Comparison of ENCODE assay signal across 8 cellular contexts in the genomic region with DNA sequence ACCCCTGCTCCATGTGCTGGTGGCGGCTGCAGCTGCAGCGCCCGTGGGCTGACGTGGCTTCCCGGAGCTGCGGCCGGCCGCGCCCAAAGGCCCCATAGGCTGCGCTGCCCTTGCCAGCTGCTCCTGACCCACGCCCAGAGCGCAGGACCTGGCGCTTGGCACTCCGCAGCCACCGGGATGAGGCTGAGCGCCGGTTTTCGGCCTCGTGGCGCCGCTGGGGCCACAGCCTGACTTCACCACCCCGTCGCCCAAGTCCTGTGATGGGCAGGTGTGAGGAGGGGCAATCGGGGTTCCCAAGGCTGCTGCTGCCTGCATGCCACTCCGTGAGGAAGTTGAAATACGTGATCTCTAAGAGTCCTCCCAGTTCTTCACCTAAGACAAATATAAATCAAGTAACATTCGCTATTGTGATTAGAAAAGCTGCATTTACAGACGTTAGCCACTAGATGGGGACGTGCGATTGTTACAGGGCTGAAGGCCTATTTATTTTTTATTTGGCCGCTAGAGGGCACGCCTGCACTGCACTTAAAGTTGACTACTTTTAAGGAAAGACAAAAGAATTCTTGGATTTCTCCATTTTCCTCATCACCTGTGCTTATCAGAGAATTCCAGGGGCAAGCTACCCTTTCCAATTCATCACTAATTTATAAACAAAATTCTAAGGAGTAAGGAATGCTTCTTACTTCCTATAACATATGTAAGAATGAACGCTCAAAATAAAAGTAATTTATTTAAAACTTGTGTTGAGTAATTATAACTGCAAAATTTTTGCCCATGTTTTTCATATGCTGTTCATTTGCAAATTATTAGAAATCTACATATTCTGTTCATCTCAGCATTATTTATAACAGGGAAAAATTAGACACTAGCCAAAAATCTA. TPM values are rescaled to one million over a fixed set of nuclear protein-coding genes. Genes with fewer than 3 reads are reported as not detected.
DNase-seq lines count a peak whose midpoint lies in the region; ATAC-seq, FAIRE-seq and TF ChIP-seq lines count a peak whose summit lies in the region.
"Not testable (repeated sequence)": the region's sequence is repeated elsewhere in the genome, so short reads cannot be mapped to it uniquely, and the experiment has no call there.

No MANE protein-coding gene starts in this region.

- H3K4me3 Mint-ChIP-seq in T-helper 1 cell treated with Interleukin-12 subunit alpha and Interleukin-12 subunit beta and Interleukin-4 antibody, amounts not matched to agents 30 μg/mL and 1 μg/mL, for 36 hours = peak overlapping the region; percentile 83
- H3K4me3 Mint-ChIP-seq in activated naive CD8-positive, alpha-beta T cell treated with anti-CD3 and anti-CD28 coated beads, Interleukin-2, amount 50 U/mL, for 24 hours = peak overlapping the region; percentile 77

- H3K9me3 ChIP-seq in BE2C = not testable (repeated sequence)

- H3K4me3 ChIP-seq in BE2C (ENCODE audit: low read depth, low read length) = peak overlapping the region; percentile 57

- not testable (repeated sequence) for H3K4me1 ChIP-seq in BE2C

- peak; percentile 63 for ATAC-seq in GM19438 (IDR thresholded peaks at IDR 0.05; ENCODE audit: low read depth, unreplicated experiment)
- ATAC-seq in HG03442 (IDR thresholded peaks at IDR 0.05; ENCODE audit: unreplicated experiment) = peak; percentile 46
- ATAC-seq in activated naive CD8-positive, alpha-beta T cell treated with anti-CD3 and anti-CD28 coated beads, Interleukin-2, amount 50 U/mL, for 24 hours = peak; percentile 67

- not testable (repeated sequence) for H3K36me3 Mint-ChIP-seq in T-helper 1 cell treated with Interleukin-12 subunit alpha and Interleukin-12 subunit beta and Interleukin-4 antibody, amounts not matched to agents 30 μg/mL and 1 μg/mL, for 36 hours (ENCODE audit: low read depth); activated naive CD8-positive, alpha-beta T cell treated with anti-CD3 and anti-CD28 coated beads, Interleukin-2, amount 50 U/mL, for 24 hours (ENCODE audit: low read depth)

- H3K27me3 Mint-ChIP-seq in T-helper 1 cell treated with Interleukin-12 subunit alpha and Interleukin-12 subunit beta and Interleukin-4 antibody, amounts not matched to agents 30 μg/mL and 1 μg/mL, for 36 hours (ENCODE audit: low read depth) = peaks cover 18% of the 10 kb centered on the region
- H3K27me3 Mint-ChIP-seq in activated naive CD8-positive, alpha-beta T cell treated with anti-CD3 and anti-CD28 coated beads, Interleukin-2, amount 50 U/mL, for 24 hours = not testable (repeated sequence)

- TF ChIP-seq CTCF in BE2C (IDR thresholded peaks at IDR 0.05; ENCODE audit: low read depth, low read length) = peak; percentile 79

- not testable (repeated sequence) for H3K27me3 ChIP-seq in BE2C

- H3K4me1 Mint-ChIP-seq in T-helper 1 cell treated with Interleukin-12 subunit alpha and Interleukin-12 subunit beta and Interleukin-4 antibody, amounts not matched to agents 30 μg/mL and 1 μg/mL, for 36 hours (ENCODE audit: low read depth); activated naive CD8-positive, alpha-beta T cell treated with anti-CD3 and anti-CD28 coated beads, Interleukin-2, amount 50 U/mL, for 24 hours: not testable (repeated sequence)

- H3K27ac Mint-ChIP-seq in T-helper 1 cell treated with Interleukin-12 subunit alpha and Interleukin-12 subunit beta and Interleukin-4 antibody, amounts not matched to agents 30 μg/mL and 1 μg/mL, for 36 hours = peak overlapping the region; percentile 88
- peak overlapping the region; percentile 89 for H3K27ac Mint-ChIP-seq in activated naive CD8-positive, alpha-beta T cell treated with anti-CD3 and anti-CD28 coated beads, Interleukin-2, amount 50 U/mL, for 24 hours

- peak; percentile 65 for DNase-seq in BE2C
- DNase-seq in activated naive CD8-positive, alpha-beta T cell treated with anti-CD3 and anti-CD28 coated beads, Interleukin-2, amount 50 U/mL, for 24 hours = peak; percentile 73
- DNase-seq in frontal cortex (ENCODE audit: low spot score in 2 of 2) = peak; percentile 27 to 41
- DNase-seq in myocyte (ENCODE audit: low read depth) = peak; percentile 85
- peak; percentile 52 to 59 (median 56) for DNase-seq in stimulated activated CD4-positive, alpha-beta T cell treated with anti-CD3 and anti-CD28 coated beads, TNF-alpha, amount 100 ng/mL, for 48 hours (ENCODE audit: low read depth in 3 of 3)

- H3K36me3 ChIP-seq in BE2C = not testable (repeated sequence)

- H3K9me3 Mint-ChIP-seq in T-helper 1 cell treated with Interleukin-12 subunit alpha and Interleukin-12 subunit beta and Interleukin-4 antibody, amounts not matched to agents 30 μg/mL and 1 μg/mL, for 36 hours; activated naive CD8-positive, alpha-beta T cell treated with anti-CD3 and anti-CD28 coated beads, Interleukin-2, amount 50 U/mL, for 24 hours: not testable (repeated sequence)

- FAIRE-seq in frontal cortex (lab: Jason Lieb, UNC) = peak; percentile 39

RNA-seq across cellular contexts. Expression of a gene that starts 1.1 kb away (rescaled TPM):
- 0.86 TPM for polyA plus RNA-seq in BE2C (2012; ENCODE audit: insufficient read depth, insufficient read length, low read depth)
- 540 TPM for total RNA-seq in frontal cortex
- 12.8 and 15.6 TPM in 2 replicates for total RNA-seq in myocyte
- 3.0 TPM for polyA plus RNA-seq in myocyte (2012)

RNA-seq across cellular contexts. Expression of a gene that starts 55.1 kb away (rescaled TPM):
- polyA plus RNA-seq in BE2C (2012; ENCODE audit: insufficient read depth, insufficient read length, low read depth) = 390 TPM
- total RNA-seq in frontal cortex (351 TPM), myocyte (228 and 268 TPM in 2 replicates)
- 329 TPM for polyA plus RNA-seq in myocyte (2012)

Comparison
In these comparisons a context has a peak if more than half of its experiments do, and no peak if none do; other contexts are left out.
1. Peak in every context shown above with its lines: DNase-seq, ATAC-seq and H3K4me3 ChIP-seq.
2. DNase-seq: peak in every context shown above with its lines; median percentile 85 in myocyte; 73 in activated naive CD8-positive, alpha-beta T cell treated with anti-CD3 and anti-CD28 coated beads, Interleukin-2, amount 50 U/mL, for 24 hours; 65 in BE2C; 56 in stimulated activated CD4-positive, alpha-beta T cell treated with anti-CD3 and anti-CD28 coated beads, TNF-alpha, amount 100 ng/mL, for 48 hours; 34 in frontal cortex.
3. RNA of a gene that starts 1.1 kb away (total RNA-seq): 540 TPM in frontal cortex (single experiment); 12.8 to 15.6 TPM in myocyte; every median in the first group is over 10 times any median in the second.